In genomic region chr5:159586941-159587340, GRCh38 we compare ENCODE assay signal across 6 cellular contexts.
"Had no signal": no experiment of that assay in that cellular context is flagged by ENCODE, and none has a peak within 500 bp of the region (broad histone marks: within the 10 kb centered on the region; RNA-seq: fewer than 3 reads in every experiment).

No MANE protein-coding gene starts in this region.

- H3K36me3 ChIP-seq: HAP-1 had no signal

- H3K9me3 ChIP-seq: HAP-1 had no signal

- H3K4me2 ChIP-seq: GM23338 had no signal

- H3K4me3 ChIP-seq: GM23338, HAP-1 had no signal

- H3K27ac ChIP-seq: HL-60 had no signal

- DNase-seq: H7, HFFc6, KBM-7 had no signal

- H2AFZ ChIP-seq: GM23338 had no signal

- H3K4me1 ChIP-seq: HAP-1 had no signal
